In the genomic region with DNA sequence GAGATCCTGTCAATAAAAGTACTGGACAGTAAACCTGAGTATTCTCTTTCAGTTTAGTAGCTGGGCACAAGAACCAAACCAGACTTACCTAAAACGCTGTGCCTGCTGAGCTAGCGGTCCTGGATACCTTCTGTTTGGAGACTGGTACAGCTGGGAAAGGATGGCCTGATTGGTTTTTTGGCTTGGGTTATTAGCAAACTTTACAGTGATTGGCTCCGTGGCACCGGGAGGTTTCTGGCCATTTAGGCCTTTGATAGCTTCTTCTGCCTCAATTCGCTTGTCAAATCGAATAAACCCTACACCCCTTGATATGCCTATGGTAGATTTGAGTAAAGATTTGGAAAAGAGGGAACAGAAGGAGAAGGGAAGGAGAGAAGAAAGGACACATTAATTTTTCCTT, we compare ENCODE assay signal across 21 cellular contexts.
"Had no signal": no experiment of that assay in that cellular context is flagged by ENCODE, and none has a peak within 500 bp of the region (broad histone marks: within the 10 kb centered on the region; RNA-seq: fewer than 3 reads in every experiment).

No MANE protein-coding gene starts in this region.

- DNase-seq: IMR-90, Karpas-422, KG1, MG63, NCI-H1092, NCI-H1105 treated with DMSO at 0.1 percent for 48 hours, NCI-H1417 treated with DMSO at 0.1 percent for 48 hours, NCI-H146, NCI-H1694 treated with DMSO at 0.1 percent for 48 hours, NCI-H1930, NCI-H2081, NCI-H2171, NCI-H226, NCI-H510A, NCI-H524 treated with DMSO at 0.1 percent for 48 hours, NCI-H774, Right ventricle myocardium superior, RPMI8226, SIG-M5, SK-N-SH, SW 1271 had no signal
